In the genomic region with DNA sequence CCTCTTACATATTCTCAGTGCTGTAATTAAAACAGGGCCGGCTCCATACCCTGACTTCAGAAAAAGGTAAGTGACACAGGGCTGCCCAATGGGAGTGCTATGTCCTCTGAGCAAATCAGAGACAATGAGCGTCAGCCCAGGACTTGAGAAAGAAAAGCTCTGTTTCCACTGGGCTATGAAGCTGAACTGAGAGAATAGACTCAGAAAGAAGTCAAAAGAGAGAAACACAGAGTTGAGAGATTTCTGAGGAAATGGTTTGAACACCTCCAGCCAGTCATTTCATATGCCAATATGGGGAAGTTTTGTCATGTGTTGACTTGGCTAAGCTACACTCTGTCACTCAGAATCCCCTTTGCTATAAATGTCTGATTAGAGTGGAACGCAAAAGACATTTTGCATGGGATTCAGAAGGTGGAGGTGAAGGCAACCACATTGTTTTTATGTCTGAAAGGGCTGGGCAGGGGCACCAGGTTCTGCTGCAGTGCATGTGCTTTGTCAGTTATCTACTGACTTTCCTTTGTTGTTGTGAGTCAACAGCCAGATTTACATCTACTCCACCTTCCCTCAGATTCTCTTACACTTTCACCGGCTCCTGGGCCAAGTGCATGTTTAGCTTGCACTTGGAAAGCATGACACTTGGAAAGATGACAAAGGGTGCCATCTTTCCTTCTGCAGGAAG, we compare ENCODE assay signal across 12 cellular contexts.
DNase-seq lines count a peak whose midpoint lies in the region; ATAC-seq lines count a peak whose summit lies in the region.
"Had no signal": no experiment of that assay in that cellular context is flagged by ENCODE, and none has a peak within 500 bp of the region (broad histone marks: within the 10 kb centered on the region; RNA-seq: fewer than 3 reads in every experiment).

No MANE protein-coding gene starts in this region.

- intact Hi-C loops in activated CD4-positive, alpha-beta T cell treated with anti-CD3 and anti-CD28 coated beads for 36 hours (cut with DNase I, micrococcal nuclease) = loop anchor here in 1 of 2 experiments (10.0 kb wide), 1 partner anchor 906 kb away; no protein-coding TSS in a partner anchor

- peak overlapping the region; percentile 99 for H3K27ac Mint-ChIP-seq in activated CD4-positive, alpha-beta T cell treated with anti-CD3 and anti-CD28 coated beads for 36 hours
- peak overlapping the region; percentile 96 for H3K27ac Mint-ChIP-seq in activated CD4-positive, alpha-beta memory T cell treated with anti-CD3 and anti-CD28 coated beads, Interleukin-2, amount 10 ng/mL, durations not matched to agents 7 days and 5 days

- no peaks in the 10 kb centered on the region for H3K36me3 ChIP-seq in HAP-1 (replicated peaks)

- no peaks in the 10 kb centered on the region for H3K4me1 ChIP-seq in HAP-1

- in situ Hi-C loops in HAP-1 (cut with MboI; ENCODE audit: low sequenced_read_pairs) = no loop called here

- H3K36me3 Mint-ChIP-seq in activated CD4-positive, alpha-beta T cell treated with anti-CD3 and anti-CD28 coated beads for 36 hours (ENCODE audit: low read depth) = peaks cover 10% of the 10 kb centered on the region
- peaks cover 68% of the 10 kb centered on the region for H3K36me3 Mint-ChIP-seq in activated CD4-positive, alpha-beta memory T cell treated with anti-CD3 and anti-CD28 coated beads, Interleukin-2, amount 10 ng/mL, durations not matched to agents 7 days and 5 days (ENCODE audit: low read depth)

- ATAC-seq in activated CD4-positive, alpha-beta T cell treated with anti-CD3 and anti-CD28 coated beads for 36 hours = peak; percentile 75
- ATAC-seq in HG02678 (IDR thresholded peaks at IDR 0.05; ENCODE audit: unreplicated experiment) = peak; percentile 33
- no peak for ATAC-seq in GM18861 (IDR thresholded peaks at IDR 0.05; ENCODE audit: unreplicated experiment)
- ATAC-seq in GM18498 (IDR thresholded peaks at IDR 0.05; ENCODE audit: unreplicated experiment) = no peak
- ATAC-seq: naive thymus-derived CD4-positive, alpha-beta T cell had no signal

- H3K27me3 ChIP-seq in HAP-1 (ENCODE audit: low read depth) = 0 out of 2 replicates have a peak, but pooled peaks cover 2% of the 10 kb centered on the region

- H3K4me3 ChIP-seq in HAP-1 = no peak overlapping the region

- POLR2A ChIA-PET in activated CD4-positive, alpha-beta T cell treated with anti-CD3 and anti-CD28 coated beads for 36 hours (lab: Charles Lee) = interaction anchor here (0.6 to 1.8 kb wide), 13 partner anchors 20 to 555 kb away, joined by 3 to 11 read pairs (median 4); a partner anchor contains a TSS
- POLR2A ChIA-PET in activated CD4-positive, alpha-beta memory T cell treated with anti-CD3 and anti-CD28 coated beads, Interleukin-2, amount 10 ng/mL, durations not matched to agents 7 days and 5 days (lab: Charles Lee) = interaction anchor here (0.6 to 5.1 kb wide), 12 partner anchors 19 to 486 kb away, joined by 3 to 83 read pairs (median 11); a partner anchor contains a TSS

- DNase-seq in activated CD4-positive, alpha-beta T cell treated with anti-CD3 and anti-CD28 coated beads for 36 hours = peak; percentile 60
- DNase-seq in activated CD4-positive, alpha-beta T cell treated with anti-CD3 and anti-CD28 coated beads, Interleukin-2, amount 50 U/mL, for 4 hours = no peak
- DNase-seq in activated CD4-positive, alpha-beta memory T cell treated with anti-CD3 and anti-CD28 coated beads, Interleukin-2, amount 10 ng/mL, durations not matched to agents 7 days and 5 days = no peak
- DNase-seq in stimulated activated CD4-positive, alpha-beta T cell treated with anti-CD3 and anti-CD28 coated beads, Interleukin-1b, Interleukin-23, amount 100 ng/mL, for 48 hours = peak; percentile 71
- DNase-seq in HAP-1 (ENCODE audit: low spot score in 2 of 2) = no peak
- DNase-seq: DMS79, erythroblast, IMR-90 had no signal

- H3K27me3 Mint-ChIP-seq in activated CD4-positive, alpha-beta T cell treated with anti-CD3 and anti-CD28 coated beads for 36 hours = no peaks in the 10 kb centered on the region
- no peaks in the 10 kb centered on the region for H3K27me3 Mint-ChIP-seq in activated CD4-positive, alpha-beta memory T cell treated with anti-CD3 and anti-CD28 coated beads, Interleukin-2, amount 10 ng/mL, durations not matched to agents 7 days and 5 days
- H3K27me3 Mint-ChIP-seq: naive thymus-derived CD4-positive, alpha-beta T cell had no signal

- peaks cover 54% of the 10 kb centered on the region for H3K4me1 Mint-ChIP-seq in activated CD4-positive, alpha-beta T cell treated with anti-CD3 and anti-CD28 coated beads for 36 hours
- peaks cover 59% of the 10 kb centered on the region for H3K4me1 Mint-ChIP-seq in activated CD4-positive, alpha-beta memory T cell treated with anti-CD3 and anti-CD28 coated beads, Interleukin-2, amount 10 ng/mL, durations not matched to agents 7 days and 5 days

- H3K9me3 ChIP-seq in HAP-1 = no peaks in the 10 kb centered on the region

- no peak overlapping the region for H3K4me3 Mint-ChIP-seq in activated CD4-positive, alpha-beta T cell treated with anti-CD3 and anti-CD28 coated beads for 36 hours
- no peak overlapping the region for H3K4me3 Mint-ChIP-seq in activated CD4-positive, alpha-beta memory T cell treated with anti-CD3 and anti-CD28 coated beads, Interleukin-2, amount 10 ng/mL, durations not matched to agents 7 days and 5 days

- CTCF ChIA-PET in activated CD4-positive, alpha-beta T cell treated with anti-CD3 and anti-CD28 coated beads for 36 hours (lab: Charles Lee) = interaction anchor here (0.6 to 4.8 kb wide), 26 partner anchors 10 to 489 kb away, joined by 3 to 48 read pairs (median 4); no protein-coding TSS in a partner anchor
- CTCF ChIA-PET in activated CD4-positive, alpha-beta memory T cell treated with anti-CD3 and anti-CD28 coated beads, Interleukin-2, amount 10 ng/mL, durations not matched to agents 7 days and 5 days (lab: Charles Lee) = interaction anchor here (0.7 to 10.2 kb wide), 11 partner anchors 19 to 488 kb away, joined by 3 to 109 read pairs (median 8); a partner anchor contains a TSS

- H3K9me3 Mint-ChIP-seq in activated CD4-positive, alpha-beta T cell treated with anti-CD3 and anti-CD28 coated beads for 36 hours (ENCODE audit: low read depth) = peaks cover 13% of the 10 kb centered on the region
- peaks cover 43% of the 10 kb centered on the region for H3K9me3 Mint-ChIP-seq in activated CD4-positive, alpha-beta memory T cell treated with anti-CD3 and anti-CD28 coated beads, Interleukin-2, amount 10 ng/mL, durations not matched to agents 7 days and 5 days

Comparison
In these comparisons a context has a peak if more than half of its experiments do, and no peak if none do; other contexts are left out.
1. DNase-seq: peak in activated CD4-positive, alpha-beta T cell treated with anti-CD3 and anti-CD28 coated beads for 36 hours (single experiment) and stimulated activated CD4-positive, alpha-beta T cell treated with anti-CD3 and anti-CD28 coated beads, Interleukin-1b, Interleukin-23, amount 100 ng/mL, for 48 hours (single experiment); none in activated CD4-positive, alpha-beta T cell treated with anti-CD3 and anti-CD28 coated beads, Interleukin-2, amount 50 U/mL, for 4 hours (0 of 2), activated CD4-positive, alpha-beta memory T cell treated with anti-CD3 and anti-CD28 coated beads, Interleukin-2, amount 10 ng/mL, durations not matched to agents 7 days and 5 days (single experiment) and HAP-1 (0 of 2).
2. ATAC-seq: peak in activated CD4-positive, alpha-beta T cell treated with anti-CD3 and anti-CD28 coated beads for 36 hours (single experiment) and HG02678 (single experiment); none in GM18861 (single experiment) and GM18498 (single experiment).